ENCODE assay signal across 18 cellular contexts in genomic region chr19:33736787-33737186, GRCh38.
"Had no signal": no experiment of that assay in that cellular context is flagged by ENCODE, and none has a peak within 500 bp of the region (broad histone marks: within the 10 kb centered on the region; RNA-seq: fewer than 3 reads in every experiment).

No MANE protein-coding gene starts in this region.

- H3K9me3 Mint-ChIP-seq: mesothelial cell of epicardium had no signal

- H3K4me2 ChIP-seq: hepatocyte had no signal

- H3K27me3 ChIP-seq: foreskin keratinocyte, hepatocyte had no signal

- H2AFZ ChIP-seq: hepatocyte had no signal

- H3K27ac ChIP-seq: coronary artery, dorsolateral prefrontal cortex, esophagus muscularis mucosa, foreskin keratinocyte, gastroesophageal sphincter, heart left ventricle, hepatocyte, left lung, lower lobe of right lung had no signal

- H3K4me3 Mint-ChIP-seq: mesothelial cell of epicardium had no signal

- H3K4me1 Mint-ChIP-seq: mesothelial cell of epicardium had no signal

- H3K4me3 ChIP-seq: coronary artery, dorsolateral prefrontal cortex, esophagus muscularis mucosa, gastroesophageal sphincter, heart left ventricle, hepatocyte, left lung, lower lobe of right lung, mucosa of descending colon had no signal

- H3K27ac Mint-ChIP-seq: mesothelial cell of epicardium had no signal

- ATAC-seq: foreskin keratinocyte, gastroesophageal sphincter, heart left ventricle, left cardiac atrium, left lung, left ventricle myocardium superior, lower lobe of right lung, mucosa of descending colon had no signal

- H3K79me2 ChIP-seq: hepatocyte had no signal

- H3K36me3 ChIP-seq: esophagus muscularis mucosa, gastroesophageal sphincter, heart left ventricle, left lung, lower lobe of right lung had no signal

- H3K9me3 ChIP-seq: esophagus muscularis mucosa, gastroesophageal sphincter, heart left ventricle, left lung, lower lobe of right lung, mucosa of descending colon had no signal

- H3K36me3 Mint-ChIP-seq: mesothelial cell of epicardium had no signal

- DNase-seq: dermis blood vessel endothelial cell; dorsolateral prefrontal cortex; effector CD4-positive, alpha-beta T cell; effector memory CD4-positive, alpha-beta T cell; foreskin keratinocyte; hypothalamus; left cardiac atrium; left lung; left ventricle myocardium superior; lower lobe of right lung; mesenchymal stem cell; mucosa of descending colon had no signal

- H3K4me1 ChIP-seq: foreskin keratinocyte, heart left ventricle, left lung, lower lobe of right lung had no signal
